Comparison of ENCODE assay signal across 1 cellular context in genomic region chr2:43152186-43152585, GRCh38.
TF ChIP-seq lines count a peak whose summit lies in the region.

No MANE protein-coding gene starts in this region.

TF ChIP-seq in HepG2, 621 proteins besides CTCF, POLR2A, EP300 and RAD21 (continued from another document and continues in another):
- TF ChIP-seq ARID3A (IDR thresholded peaks at IDR 0.05; ENCODE audit: low read depth, low read length), result peak; percentile 28; the same call in 1 of the 2 replicates
- TF ChIP-seq HMG20A (CRISPR knock-in tag; IDR thresholded peaks at IDR 0.05; ENCODE audit: borderline replicate concordance), result peak; percentile 29; the same call in 1 of the 2 replicates
- no peak for TF ChIP-seq ZNF501 (CRISPR knock-in tag; IDR thresholded peaks at IDR 0.05)
- TF ChIP-seq NCOA2 (CRISPR knock-in tag; IDR thresholded peaks at IDR 0.05), result 0 out of 2 replicates have a peak, but pooled peaks have one; percentile 12
- no peak for TF ChIP-seq KLF13 (CRISPR knock-in tag; IDR thresholded peaks at IDR 0.05)
- no peak for TF ChIP-seq ZBTB10 (CRISPR knock-in tag; IDR thresholded peaks at IDR 0.05; ENCODE audit: borderline replicate concordance)
- TF ChIP-seq ERF (CRISPR knock-in tag; IDR thresholded peaks at IDR 0.05), result 0 out of 2 replicates have a peak, but pooled peaks have one; percentile 27
- no peak for TF ChIP-seq TAF15 (IDR thresholded peaks at IDR 0.05; ENCODE audit: low read depth, low read length, poor library complexity, severe bottlenecking)
- 0 out of 2 replicates have a peak, but pooled peaks have one; percentile 48 for TF ChIP-seq FOXK1 (CRISPR knock-in tag; IDR thresholded peaks at IDR 0.05; ENCODE audit: borderline replicate concordance, low read depth)
- 0 out of 2 replicates have a peak, but pooled peaks have one; percentile 25 for TF ChIP-seq PITX1 (CRISPR knock-in tag; IDR thresholded peaks at IDR 0.05)
- peak; percentile 31; the same call in 1 of the 2 replicates for TF ChIP-seq ZNF350 (CRISPR knock-in tag; IDR thresholded peaks at IDR 0.05; ENCODE audit: borderline replicate concordance, low read depth)
- TF ChIP-seq MAFK (conservative IDR thresholded peaks at IDR 0.05 in 1 of 2, IDR thresholded peaks at IDR 0.05 in 1 of 2; ENCODE audit: low read length in 2 of 2), result 0 out of 4 replicates have a peak, but pooled peaks of 1 of the 2 experiments have one; percentile 6
- TF ChIP-seq HNF4G (IDR thresholded peaks at IDR 0.05; ENCODE audit: borderline replicate concordance, low read depth, low read length), result no peak
- 0 out of 2 replicates have a peak, but pooled peaks have one; percentile 39 for TF ChIP-seq HNF4G (CRISPR knock-in tag; IDR thresholded peaks at IDR 0.05; ENCODE audit: borderline replicate concordance, low read depth)
- peak; percentile 62; the same call in 1 of the 2 replicates for TF ChIP-seq RARA (CRISPR knock-in tag; IDR thresholded peaks at IDR 0.05)
- TF ChIP-seq HDAC2 (CRISPR knock-in tag; IDR thresholded peaks at IDR 0.05), result peak; percentile 50; the same call in 1 of the 2 replicates
- 0 out of 2 replicates have a peak, but pooled peaks have one; percentile 31 for TF ChIP-seq ZNF205 (CRISPR knock-in tag; IDR thresholded peaks at IDR 0.05)
- no peak for TF ChIP-seq ZNF432 (CRISPR knock-in tag; IDR thresholded peaks at IDR 0.05; ENCODE audit: borderline replicate concordance)
- no peak for TF ChIP-seq SNAPC5 (CRISPR knock-in tag; IDR thresholded peaks at IDR 0.05; ENCODE audit: borderline replicate concordance)
- TF ChIP-seq ZNF10 (CRISPR knock-in tag; IDR thresholded peaks at IDR 0.05; ENCODE audit: borderline replicate concordance, low read depth), result no peak
- TF ChIP-seq FOXA3 (CRISPR knock-in tag; IDR thresholded peaks at IDR 0.05), result peak; percentile 34; the same call in 1 of the 2 replicates
- TF ChIP-seq ZNF274 (CRISPR knock-in tag; IDR thresholded peaks at IDR 0.05), result no peak
- TF ChIP-seq ZNF335 (CRISPR knock-in tag; IDR thresholded peaks at IDR 0.05), result no peak
- no peak for TF ChIP-seq SOX6 (IDR thresholded peaks at IDR 0.05)
- TF ChIP-seq SOX6 (CRISPR knock-in tag; IDR thresholded peaks at IDR 0.05), result peak; percentile 55
- no peak for TF ChIP-seq REL (CRISPR knock-in tag; conservative IDR thresholded peaks at IDR 0.05)
- no peak for TF ChIP-seq ZNF878 (CRISPR knock-in tag; IDR thresholded peaks at IDR 0.05)
- TF ChIP-seq HDAC1 (CRISPR knock-in tag; IDR thresholded peaks at IDR 0.05), result peak; percentile 61
- TF ChIP-seq RFX3 (CRISPR knock-in tag; IDR thresholded peaks at IDR 0.05), result no peak
- no peak for TF ChIP-seq IRF9 (CRISPR knock-in tag; IDR thresholded peaks at IDR 0.05; ENCODE audit: borderline replicate concordance)
- peak; percentile 88 for TF ChIP-seq ZBTB21 (CRISPR knock-in tag; IDR thresholded peaks at IDR 0.05)
- TF ChIP-seq SOX5 (CRISPR knock-in tag; IDR thresholded peaks at IDR 0.05; ENCODE audit: borderline replicate concordance), result peak; percentile 74
- TF ChIP-seq MAFF (IDR thresholded peaks at IDR 0.05; ENCODE audit: low read depth, low read length), result 0 out of 2 replicates have a peak, but pooled peaks have one; percentile 22
- peak; percentile 16; the same call in 1 of the 2 replicates for TF ChIP-seq SP4 (CRISPR knock-in tag; IDR thresholded peaks at IDR 0.05)
- TF ChIP-seq NCOA5 (CRISPR knock-in tag; IDR thresholded peaks at IDR 0.05), result no peak
- peak; percentile 56; the same call in 1 of the 2 replicates for TF ChIP-seq CREB1 (IDR thresholded peaks at IDR 0.05)
- peak; percentile 34; the same call in 1 of the 2 replicates for TF ChIP-seq CREB1 (CRISPR knock-in tag; IDR thresholded peaks at IDR 0.05)
- no peak for TF ChIP-seq ZNF740 (CRISPR knock-in tag; IDR thresholded peaks at IDR 0.05)
- TF ChIP-seq SALL1 (CRISPR knock-in tag; IDR thresholded peaks at IDR 0.05), result peak; percentile 66
- TF ChIP-seq ELF3 (CRISPR knock-in tag; IDR thresholded peaks at IDR 0.05), result 0 out of 2 replicates have a peak, but pooled peaks have one; percentile 39
- 0 out of 2 replicates have a peak, but pooled peaks have one; percentile 39 for TF ChIP-seq ZNF792 (CRISPR knock-in tag; IDR thresholded peaks at IDR 0.05)
- TF ChIP-seq ZNF512B (CRISPR knock-in tag; IDR thresholded peaks at IDR 0.05; ENCODE audit: borderline replicate concordance), result no peak
- no peak for TF ChIP-seq MAFG (CRISPR knock-in tag; IDR thresholded peaks at IDR 0.05)
- TF ChIP-seq HOXA3 (CRISPR knock-in tag; IDR thresholded peaks at IDR 0.05), result peak; percentile 63; the same call in 1 of the 2 replicates
- TF ChIP-seq ZNF326 (CRISPR knock-in tag; IDR thresholded peaks at IDR 0.05; ENCODE audit: borderline replicate concordance), result no peak
- TF ChIP-seq ZNF207 (IDR thresholded peaks at IDR 0.05; ENCODE audit: borderline replicate concordance), result no peak
- peak; percentile 59 for TF ChIP-seq UBTF (CRISPR knock-in tag; IDR thresholded peaks at IDR 0.05)
- no peak for TF ChIP-seq HBP1 (CRISPR knock-in tag; IDR thresholded peaks at IDR 0.05; ENCODE audit: low read depth)
- no peak for TF ChIP-seq PAF1 (CRISPR knock-in tag; IDR thresholded peaks at IDR 0.05)
- 0 out of 2 replicates have a peak, but pooled peaks have one; percentile 17 for TF ChIP-seq HOMEZ (CRISPR knock-in tag; IDR thresholded peaks at IDR 0.05; ENCODE audit: low read depth)
- peak; percentile 53; the same call in 1 of the 2 replicates for TF ChIP-seq RCOR2 (CRISPR knock-in tag; IDR thresholded peaks at IDR 0.05)
- 0 out of 2 replicates have a peak, but pooled peaks have one; percentile 21 for TF ChIP-seq ELF1 (CRISPR knock-in tag; IDR thresholded peaks at IDR 0.05)
- TF ChIP-seq HNF1B (CRISPR knock-in tag; IDR thresholded peaks at IDR 0.05), result no peak
- TF ChIP-seq ETV5 (CRISPR knock-in tag; IDR thresholded peaks at IDR 0.05; ENCODE audit: borderline replicate concordance), result peak; percentile 50; the same call in 1 of the 2 replicates
